8 cellular contexts compared by ENCODE assay signal in genomic region chr15:51094606-51095569, GRCh38. TPM values are rescaled to one million over a fixed set of nuclear protein-coding genes. Genes with fewer than 3 reads are reported as not detected.
DNase-seq lines count a peak whose midpoint lies in the region; ATAC-seq and TF ChIP-seq lines count a peak whose summit lies in the region.

TSS of gene TNFAIP8L3 (minus strand) at chr15:51094906. CDS start at chr15:51094595, 311 bp downstream.

- 2% methylated on average over 37 to 60 of the region's 98 CpGs for WGBS in mesodermal cell (ENCODE audit: insufficient coverage in 2 of 2), 2 experiments

- peaks cover 14 to 64% of the 10 kb centered on the region in 2 donors for H3K27me3 ChIP-seq in duodenal mucosa (ENCODE audit: control insufficient read depth in 1 of 2, insufficient read depth in 2 of 2, low read length in 2 of 2)
- H3K27me3 ChIP-seq in uterus: no peaks in the 10 kb centered on the region

- no peaks in the 10 kb centered on the region; the same call in 1 of the 2 replicates for H3K4me1 ChIP-seq in ES-I3 (ENCODE audit: insufficient read depth, low read length)
- peaks cover 6 to 11% of the 10 kb centered on the region in 2 donors for H3K4me1 ChIP-seq in duodenal mucosa (ENCODE audit: control insufficient read depth in 1 of 2, insufficient read depth in 2 of 2, low read length in 2 of 2)
- H3K4me1 ChIP-seq in mesodermal cell (ENCODE audit: control insufficient read depth, insufficient read depth, low read length, poor library complexity, severe bottlenecking): peaks cover 18% of the 10 kb centered on the region
- peaks cover 4 to 5% of the 10 kb centered on the region in 2 donors for H3K4me1 ChIP-seq in uterus

- intact Hi-C loops in uterus (cut with DNase I; ENCODE audit: low total_unique reads): loop anchor here (5.0 kb wide), 1 partner anchor 48 kb away; no protein-coding TSS in a partner anchor

- H3K9me3 ChIP-seq in ES-I3 (ENCODE audit: control insufficient read depth, insufficient read depth, low read length) (no peaks in the 10 kb centered on the region), duodenal mucosa (ENCODE audit: control insufficient read depth in 1 of 2, low read length in 2 of 2) (no peaks in the 10 kb centered on the region), mesodermal cell (ENCODE audit: control insufficient read depth, low read length) (no peaks in the 10 kb centered on the region), uterus (no peaks in the 10 kb centered on the region)

- H3K9ac ChIP-seq in ES-I3 (ENCODE audit: low read depth, low read length) (peak within 1 kb of the TSS; percentile 63; the same call in 1 of the 2 replicates), duodenal mucosa (ENCODE audit: low read depth in 1 of 2, low read length in 2 of 2) (no peak within 1 kb of the TSS)

- no peak for ATAC-seq in GM19395 (IDR thresholded peaks at IDR 0.05; ENCODE audit: unreplicated experiment)
- no peak for ATAC-seq in GM18505 (IDR thresholded peaks at IDR 0.05; ENCODE audit: unreplicated experiment)

- H3K4me3 ChIP-seq in duodenal mucosa (ENCODE audit: low read depth in 1 of 2, low read length in 2 of 2): peak within 1 kb of the TSS; percentile 61 to 63
- H3K4me3 ChIP-seq in mesodermal cell (ENCODE audit: extremely low read depth, insufficient read depth, low read length, poor library complexity, severe bottlenecking): peak within 1 kb of the TSS; percentile 40
- peak within 1 kb of the TSS; percentile 57 to 88 for H3K4me3 ChIP-seq in uterus

- peak; percentile 37 for DNase-seq in NCI-H2171 (lab: John Stamatoyannopoulos, UW)
- peak; percentile 62 to 66 for DNase-seq in uterus
- DNase-seq in effector CD4-positive, alpha-beta T cell: no peak

- H3K27ac ChIP-seq in duodenal mucosa (ENCODE audit: low read depth, low read length) (no peak within 1 kb of the TSS), mesodermal cell (ENCODE audit: low read depth, low read length, severe bottlenecking) (no peak within 1 kb of the TSS), uterus (peak within 1 kb of the TSS; percentile 92 to 98)

- TF ChIP-seq POLR2A in uterus (IDR thresholded peaks at IDR 0.05): peak in 1 of 2 donors; percentile 40
- TF ChIP-seq POLR2A in GM18505 (IDR thresholded peaks at IDR 0.05; ENCODE audit: borderline replicate concordance, extremely low read depth, insufficient read depth, insufficient read length): no peak

- TF ChIP-seq CTCF in uterus (IDR thresholded peaks at IDR 0.05): no peak

- H3K36me3 ChIP-seq in ES-I3 (ENCODE audit: insufficient read depth, low read length) (no peaks in the 10 kb centered on the region), duodenal mucosa (ENCODE audit: control insufficient read depth in 1 of 2, insufficient read depth in 2 of 2, low read length in 2 of 2) (no peaks in the 10 kb centered on the region), mesodermal cell (ENCODE audit: control insufficient read depth, insufficient read depth, low read length) (no peaks in the 10 kb centered on the region), uterus (no peaks in the 10 kb centered on the region)

RNA-seq across cellular contexts. Expression of gene TNFAIP8L3, which starts in this region (rescaled TPM):
- polyA plus RNA-seq in mesodermal cell (2013, experiment 1 of 2): 0.52 TPM
- 0.51 TPM for polyA plus RNA-seq in mesodermal cell (2013, experiment 2 of 2)
- 100 to 1,000 TPM in 1 of 4 donors, 10 to 100 TPM in 3; 20.0 to 173 (median 43.2) TPM for total RNA-seq in uterus

Comparison
In these comparisons a context has a peak if more than half of its experiments do, and no peak if none do; other contexts are left out.
1. H3K27ac ChIP-seq: peak in uterus (2 of 2); none in duodenal mucosa (single experiment) and mesodermal cell (single experiment).
2. Peak in every context shown above with its lines, with median percentiles within 50 percentile points of each other: H3K4me3 ChIP-seq.